In genomic region chr17:2011421-2012371, GRCh38 we compare ENCODE assay signal across 10 cellular contexts. TPM values are rescaled to one million over a fixed set of nuclear protein-coding genes. Genes with fewer than 3 reads are reported as not detected.
A peak's percentile ranks its signal among the peaks of the same experiment; 100 is the strongest.
DNase-seq lines count a peak whose midpoint lies in the region; ATAC-seq and TF ChIP-seq lines count a peak whose summit lies in the region.
"Had no signal": no experiment of that assay in that cellular context is flagged by ENCODE, and none has a peak within 500 bp of the region (broad histone marks: within the 10 kb centered on the region; RNA-seq: fewer than 3 reads in every experiment).

No MANE protein-coding gene starts in this region.

- H3K27me3 Mint-ChIP-seq in endodermal cell (ENCODE audit: insufficient read depth): peaks cover 42% of the 10 kb centered on the region
- peaks cover 10% of the 10 kb centered on the region for H3K27me3 Mint-ChIP-seq in neural crest cell (ENCODE audit: low read depth)

- H3K9me3 ChIP-seq in BLaER1 treated with 17β-estradiol and CSF1 and Interleukin-3, amounts not matched to agents 10 nM and 100 nM (replicated peaks in 1 of 11): peaks cover 0 to 5% (median 0%) of the 10 kb centered on the region in 11 experiments; a peak in 1 of 22 replicates
- no peaks in the 10 kb centered on the region for H3K9me3 ChIP-seq in MG63
- H3K9me3 ChIP-seq in endodermal cell (ENCODE audit: control insufficient read depth, low read length): no peaks in the 10 kb centered on the region
- H3K9me3 ChIP-seq: HAP-1 had no signal

- peaks cover 0 to 3% (median 0%) of the 10 kb centered on the region in 11 experiments; a peak in 1 of 22 replicates for H4K20me1 ChIP-seq in BLaER1 treated with 17β-estradiol and CSF1 and Interleukin-3, amounts not matched to agents 10 nM and 100 nM

- H3K4me3 Mint-ChIP-seq in endodermal cell (no peak overlapping the region), neural crest cell (no peak overlapping the region)
- H3K4me3 Mint-ChIP-seq: activated naive CD4-positive, alpha-beta T cell treated with anti-CD3 and anti-CD28 coated beads, Interleukin-2, amount 50 U/mL, for 24 hours had no signal

- H3K9me3 Mint-ChIP-seq in endodermal cell (no peaks in the 10 kb centered on the region), neural crest cell (no peaks in the 10 kb centered on the region)
- H3K9me3 Mint-ChIP-seq: activated naive CD4-positive, alpha-beta T cell treated with anti-CD3 and anti-CD28 coated beads, Interleukin-2, amount 50 U/mL, for 24 hours had no signal

- TF ChIP-seq CTCF in endodermal cell (conservative IDR thresholded peaks at IDR 0.05) (no peak), neural crest cell (conservative IDR thresholded peaks at IDR 0.05) (no peak)

- peaks cover 20 to 65% (median 49%) of the 10 kb centered on the region in 10 experiments for H3K4me1 ChIP-seq in BLaER1 treated with 17β-estradiol and CSF1 and Interleukin-3, amounts not matched to agents 10 nM and 100 nM
- peaks cover 9% of the 10 kb centered on the region for H3K4me1 ChIP-seq in endodermal cell (ENCODE audit: control insufficient read depth, insufficient read depth, low read length)
- H3K4me1 ChIP-seq: HAP-1 had no signal

- no peaks in the 10 kb centered on the region for H3K27me3 ChIP-seq in BLaER1 treated with 17β-estradiol and CSF1 and Interleukin-3, amounts not matched to agents 10 nM and 100 nM
- H3K27me3 ChIP-seq in MG63 (no peaks in the 10 kb centered on the region), endodermal cell (ENCODE audit: control insufficient read depth, insufficient read depth, low read length, poor library complexity, severe bottlenecking) (no peaks in the 10 kb centered on the region)

- H3K36me3 ChIP-seq in BLaER1 treated with 17β-estradiol and CSF1 and Interleukin-3, amounts not matched to agents 10 nM and 100 nM: peaks cover 0 to 6% (median 0%) of the 10 kb centered on the region in 11 experiments; a peak in 3 of 22 replicates
- H3K36me3 ChIP-seq in MG63: no peaks in the 10 kb centered on the region
- H3K36me3 ChIP-seq in endodermal cell (ENCODE audit: control insufficient read depth, insufficient read depth, low read length): peaks cover 49% of the 10 kb centered on the region
- H3K36me3 ChIP-seq: HAP-1 had no signal

- H3K4me2 ChIP-seq in BLaER1 treated with 17β-estradiol and CSF1 and Interleukin-3, amounts not matched to agents 10 nM and 100 nM: peak overlapping the region; percentile 70 to 90 (median 82)

- H3K27ac ChIP-seq in BLaER1 treated with 17β-estradiol and CSF1 and Interleukin-3, amounts not matched to agents 10 nM and 100 nM: peak overlapping the region in 9 of 11 experiments; percentile 33 to 81 (median 67); a peak in 17 of 22 replicates
- no peak overlapping the region for H3K27ac ChIP-seq in endodermal cell (ENCODE audit: low read depth, low read length)

- no peak for ATAC-seq in GM21529 (IDR thresholded peaks at IDR 0.05; ENCODE audit: unreplicated experiment)

- H3K4me3 ChIP-seq in BLaER1 treated with 17β-estradiol and CSF1 and Interleukin-3, amounts not matched to agents 10 nM and 100 nM: peak overlapping the region in 6 of 10 experiments; percentile 4 to 45 (median 22); a peak in 9 of 20 replicates
- H3K4me3 ChIP-seq in MG63 (no peak overlapping the region), endodermal cell (ENCODE audit: low read length) (no peak overlapping the region)
- H3K4me3 ChIP-seq: HAP-1 had no signal

- H3K9ac ChIP-seq in BLaER1 treated with 17β-estradiol and CSF1 and Interleukin-3, amounts not matched to agents 10 nM and 100 nM: peak overlapping the region in 9 of 11 experiments; percentile 31 to 73 (median 59); a peak in 19 of 22 replicates
- H3K9ac ChIP-seq in endodermal cell (ENCODE audit: extremely low read depth, low read length, poor library complexity, severe bottlenecking): no peak overlapping the region

- 30 to 46% methylated on average over 12 to 23 of the region's 23 CpGs for WGBS in endodermal cell (ENCODE audit: insufficient coverage in 1 of 2, insufficient read length in 1 of 2), 2 experiments

- H3K4me1 Mint-ChIP-seq in endodermal cell (peaks cover 20% of the 10 kb centered on the region), neural crest cell (peaks cover 16% of the 10 kb centered on the region)

- DNase-seq in MG63: peak; percentile 86
- DNase-seq in endodermal cell: peak; percentile 84
- DNase-seq in neural crest cell (ENCODE audit: low read depth, low spot score): no peak
- no peak for DNase-seq in NCI-H2107 (lab: John Stamatoyannopoulos, UW)
- DNase-seq in activated CD8-positive, alpha-beta memory T cell treated with anti-CD3 and anti-CD28 coated beads for 24 hours: no peak
- DNase-seq in COLO829 (ENCODE audit: low spot score): no peak

- H3K27ac Mint-ChIP-seq in endodermal cell (no peak overlapping the region), neural crest cell (ENCODE audit: unreplicated experiment) (peak overlapping the region; percentile 67)
- H3K27ac Mint-ChIP-seq: activated naive CD4-positive, alpha-beta T cell treated with anti-CD3 and anti-CD28 coated beads, Interleukin-2, amount 50 U/mL, for 24 hours had no signal

- H3K36me3 Mint-ChIP-seq in endodermal cell (ENCODE audit: low read depth) (peaks cover 45% of the 10 kb centered on the region), neural crest cell (ENCODE audit: low read depth) (no peaks in the 10 kb centered on the region)

RNA-seq across cellular contexts. Expression of gene RTN4RL1, which starts 13.4 kb away (rescaled TPM):
- 4.9 and 8.9 TPM in 2 replicates for total RNA-seq in MG63 (2014; rRNA removed; shearing (Covaris generic); ENCODE audit: low replicate concordance)
- total RNA-seq in endodermal cell: 10 to 100 TPM; 18.2 to 19.6 TPM
- 5.4 TPM for polyA plus RNA-seq in endodermal cell (2013, experiment 1 of 2)
- polyA plus RNA-seq in endodermal cell (2013, experiment 2 of 2): 7.7 TPM
- total RNA-seq in neural crest cell: 0.36 and 0.47 TPM in 2 replicates

RNA-seq across cellular contexts. Expression of gene DPH1, which starts 18.3 kb away (rescaled TPM):
- 14.2 and 18.4 TPM in 2 replicates for total RNA-seq in MG63 (2014; rRNA removed; shearing (Covaris generic); ENCODE audit: low replicate concordance)
- 10 to 100 TPM; 31.1 to 48.3 TPM for total RNA-seq in endodermal cell
- polyA plus RNA-seq in endodermal cell (2013, experiment 1 of 2): 34.4 TPM
- polyA plus RNA-seq in endodermal cell (2013, experiment 2 of 2): 26.5 TPM
- 29.7 and 35.1 TPM in 2 replicates for total RNA-seq in neural crest cell

RNA-seq across cellular contexts. Expression of gene OVCA2, which starts 30.1 kb away (rescaled TPM):
- 36.6 and 51.8 TPM in 2 replicates for total RNA-seq in MG63 (2014; rRNA removed; shearing (Covaris generic); ENCODE audit: low replicate concordance)
- 10 to 100 TPM; 19.8 to 27.5 TPM for total RNA-seq in endodermal cell
- polyA plus RNA-seq in endodermal cell (2013, experiment 1 of 2): 24.3 TPM
- polyA plus RNA-seq in endodermal cell (2013, experiment 2 of 2): 24.8 TPM
- 25.6 and 29.8 TPM in 2 replicates for total RNA-seq in neural crest cell

RNA-seq across cellular contexts. Expression of gene HIC1, which starts 43.2 kb away (rescaled TPM):
- 0.89 and 1.1 TPM in 2 replicates for total RNA-seq in MG63 (2014; rRNA removed; shearing (Covaris generic); ENCODE audit: low replicate concordance)
- total RNA-seq in endodermal cell (under 1 TPM; 0.13 to 0.57 TPM), neural crest cell (0.37 and 0.82 TPM in 2 replicates)
- polyA plus RNA-seq in endodermal cell (2013, experiment 1 of 2): 0.64 TPM
- polyA plus RNA-seq in endodermal cell (2013, experiment 2 of 2): 0.21 TPM

Comparison
In these comparisons a context has a peak if more than half of its experiments do, and no peak if none do; other contexts are left out.
1. H3K4me3 ChIP-seq: peak in BLaER1 treated with 17β-estradiol and CSF1 and Interleukin-3, amounts not matched to agents 10 nM and 100 nM (6 of 10); none in MG63 (single experiment) and endodermal cell (single experiment).
2. DNase-seq: peak in MG63 (single experiment) and endodermal cell (single experiment); none in neural crest cell (single experiment), NCI-H2107 (single experiment), activated CD8-positive, alpha-beta memory T cell treated with anti-CD3 and anti-CD28 coated beads for 24 hours (single experiment) and COLO829 (single experiment).